1 cellular context compared by ENCODE assay signal in the genomic region with DNA sequence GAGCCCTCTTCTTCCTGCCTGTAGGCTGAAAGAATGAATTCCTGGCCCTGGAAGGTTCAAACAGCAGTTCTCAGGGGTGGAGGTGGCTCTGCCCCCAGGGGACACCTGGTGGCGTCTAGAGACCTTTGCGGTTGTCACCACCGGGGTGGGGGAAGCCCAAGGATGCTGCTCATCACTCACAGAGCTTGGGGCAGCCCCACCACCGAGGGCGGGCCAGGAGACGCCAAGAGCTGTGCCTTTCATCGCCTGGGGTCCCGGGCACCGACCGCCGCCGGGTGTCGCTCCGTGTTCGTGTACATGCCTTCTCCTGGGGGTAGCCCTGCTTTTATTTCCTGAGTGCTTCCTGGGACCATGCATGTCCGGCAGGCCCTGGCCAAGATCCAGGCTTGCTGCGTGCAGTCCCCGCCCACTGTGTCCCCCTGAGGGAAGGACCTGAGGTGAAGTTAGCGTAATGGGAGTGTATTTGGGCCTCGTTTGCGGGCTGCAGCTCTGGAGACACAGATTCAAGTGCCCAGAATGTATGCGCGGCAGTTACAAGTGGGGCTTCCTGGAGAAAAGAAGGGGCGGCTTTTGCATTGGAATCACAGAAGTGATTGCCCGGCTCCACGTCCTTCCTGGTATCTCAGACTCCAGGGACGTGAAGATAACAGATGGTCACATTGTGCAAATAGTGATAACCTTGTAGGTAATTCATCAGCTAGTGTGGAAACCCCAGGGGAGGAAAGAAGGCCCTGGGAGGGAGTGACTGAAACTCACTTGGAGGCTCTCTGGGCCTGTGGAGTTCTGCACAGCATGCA.
TF ChIP-seq lines count a peak whose summit lies in the region.

No MANE protein-coding gene starts in this region.

TF ChIP-seq in HepG2, 621 proteins besides CTCF, POLR2A, EP300 and RAD21 (continued from another document and continues in another):
- TF ChIP-seq, protein P1, sequence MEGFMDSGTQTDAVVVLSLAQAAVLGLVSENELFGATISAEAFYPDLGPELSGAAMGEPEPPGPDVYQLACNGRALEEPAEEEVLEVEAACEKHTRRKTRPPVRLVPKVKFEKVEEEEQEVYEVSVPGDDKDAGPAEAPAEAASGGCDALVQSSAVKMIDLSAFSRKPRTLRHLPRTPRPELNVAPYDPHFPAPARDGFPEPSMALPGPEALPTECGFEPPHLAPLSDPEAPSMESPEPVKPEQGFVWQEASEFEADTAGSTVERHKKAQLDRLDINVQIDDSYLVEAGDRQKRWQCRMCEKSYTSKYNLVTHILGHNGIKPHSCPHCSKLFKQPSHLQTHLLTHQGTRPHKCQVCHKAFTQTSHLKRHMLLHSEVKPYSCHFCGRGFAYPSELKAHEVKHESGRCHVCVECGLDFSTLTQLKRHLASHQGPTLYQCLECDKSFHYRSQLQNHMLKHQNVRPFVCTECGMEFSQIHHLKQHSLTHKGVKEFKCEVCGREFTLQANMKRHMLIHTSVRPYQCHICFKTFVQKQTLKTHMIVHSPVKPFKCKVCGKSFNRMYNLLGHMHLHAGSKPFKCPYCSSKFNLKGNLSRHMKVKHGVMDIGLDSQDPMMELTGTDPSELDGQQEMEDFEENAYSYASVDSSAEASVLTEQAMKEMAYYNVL (CRISPR knock-in tag; IDR thresholded peaks at IDR 0.05; ENCODE audit: borderline replicate concordance), result no peak; the same call in 1 of the 2 replicates
- TF ChIP-seq ZNF33B (CRISPR knock-in tag; IDR thresholded peaks at IDR 0.05) (no peak), CHD2 (IDR thresholded peaks at IDR 0.05; ENCODE audit: low read depth, low read length) (no peak), TAF1 (CRISPR knock-in tag; IDR thresholded peaks at IDR 0.05) (peak; percentile 26; the same call in 1 of the 2 replicates), ZNF263 (CRISPR knock-in tag; IDR thresholded peaks at IDR 0.05) (no peak; the same call in 1 of the 2 replicates), NR3C1 (CRISPR knock-in tag; IDR thresholded peaks at IDR 0.05) (no peak), KDM6A (CRISPR knock-in tag; IDR thresholded peaks at IDR 0.05; ENCODE audit: low read depth) (no peak), ZBTB3 (CRISPR knock-in tag; IDR thresholded peaks at IDR 0.05; ENCODE audit: borderline replicate concordance, low read depth) (no peak), HOXA9 (CRISPR knock-in tag; IDR thresholded peaks at IDR 0.05; ENCODE audit: borderline replicate concordance) (no peak), ZFP37 (CRISPR knock-in tag; IDR thresholded peaks at IDR 0.05; ENCODE audit: borderline replicate concordance) (no peak), ZSCAN30 (CRISPR knock-in tag; IDR thresholded peaks at IDR 0.05) (no peak), ZNF672 (CRISPR knock-in tag; IDR thresholded peaks at IDR 0.05) (no peak), ZFP36L1 (CRISPR knock-in tag; IDR thresholded peaks at IDR 0.05) (no peak), FIP1L1 (IDR thresholded peaks at IDR 0.05; ENCODE audit: borderline replicate concordance, insufficient read depth, low read depth, low read length) (no peak), RELA (CRISPR knock-in tag; IDR thresholded peaks at IDR 0.05) (no peak), POLR2AphosphoS2 (IDR thresholded peaks at IDR 0.05; ENCODE audit: low read depth, low read length) (no peak), HCFC1 (IDR thresholded peaks at IDR 0.05; ENCODE audit: low read depth, low read length) (no peak), TBL1XR1 (IDR thresholded peaks at IDR 0.05; ENCODE audit: borderline replicate concordance, low read length, partially characterized antibody) (no peak), EED (CRISPR knock-in tag; IDR thresholded peaks at IDR 0.05) (no peak), KAT8 (CRISPR knock-in tag; IDR thresholded peaks at IDR 0.05) (peak; percentile 69), KMT2B (CRISPR knock-in tag; IDR thresholded peaks at IDR 0.05) (no peak), ZNF546 (CRISPR knock-in tag; conservative IDR thresholded peaks at IDR 0.05) (no peak), RARA (CRISPR knock-in tag; IDR thresholded peaks at IDR 0.05) (no peak), ZFP1 (CRISPR knock-in tag; IDR thresholded peaks at IDR 0.05) (no peak), TCF7L2 (IDR thresholded peaks at IDR 0.05; ENCODE audit: low read depth, low read length) (no peak), KDM1A (CRISPR knock-in tag; IDR thresholded peaks at IDR 0.05) (no peak), NR2C2 (CRISPR knock-in tag; IDR thresholded peaks at IDR 0.05; ENCODE audit: borderline replicate concordance) (peak; percentile 72), NFE2L1 (CRISPR knock-in tag; IDR thresholded peaks at IDR 0.05; ENCODE audit: borderline replicate concordance) (no peak), ZFP36 (IDR thresholded peaks at IDR 0.05; ENCODE audit: borderline replicate concordance, low read depth, low read length, partially characterized antibody) (no peak), ZNF234 (CRISPR knock-in tag; conservative IDR thresholded peaks at IDR 0.05) (0 out of 2 replicates have a peak, but pooled peaks have one; percentile 15), MIER3 (CRISPR knock-in tag; IDR thresholded peaks at IDR 0.05; ENCODE audit: borderline replicate concordance) (no peak), ZBTB7B (CRISPR knock-in tag; IDR thresholded peaks at IDR 0.05) (peak; percentile 86), SAFB2 (CRISPR knock-in tag; IDR thresholded peaks at IDR 0.05; ENCODE audit: borderline replicate concordance, low read depth) (no peak; the same call in 1 of the 2 replicates), ZC3H4 (CRISPR knock-in tag; IDR thresholded peaks at IDR 0.05; ENCODE audit: borderline replicate concordance) (no peak), CEBPB (IDR thresholded peaks at IDR 0.05; ENCODE audit: borderline replicate concordance, low read depth, low read length) (0 out of 2 replicates have a peak, but pooled peaks have one; percentile 14), ZNF10 (CRISPR knock-in tag; IDR thresholded peaks at IDR 0.05; ENCODE audit: borderline replicate concordance, low read depth) (no peak), FOXC1 (CRISPR knock-in tag; IDR thresholded peaks at IDR 0.05; ENCODE audit: borderline replicate concordance) (no peak), STAG1 (CRISPR knock-in tag; IDR thresholded peaks at IDR 0.05) (peak; percentile 64), ARNT2 (CRISPR knock-in tag; IDR thresholded peaks at IDR 0.05; ENCODE audit: low read depth) (0 out of 2 replicates have a peak, but pooled peaks have one; percentile 34), ASH2L (IDR thresholded peaks at IDR 0.05; ENCODE audit: insufficient read length, low read depth, low read length) (peak; percentile 23), CBX2 (IDR thresholded peaks at IDR 0.05; ENCODE audit: low read depth, low read length) (no peak), CBX2 (CRISPR knock-in tag; IDR thresholded peaks at IDR 0.05; ENCODE audit: low read depth) (no peak)
- TF ChIP-seq, protein P2, sequence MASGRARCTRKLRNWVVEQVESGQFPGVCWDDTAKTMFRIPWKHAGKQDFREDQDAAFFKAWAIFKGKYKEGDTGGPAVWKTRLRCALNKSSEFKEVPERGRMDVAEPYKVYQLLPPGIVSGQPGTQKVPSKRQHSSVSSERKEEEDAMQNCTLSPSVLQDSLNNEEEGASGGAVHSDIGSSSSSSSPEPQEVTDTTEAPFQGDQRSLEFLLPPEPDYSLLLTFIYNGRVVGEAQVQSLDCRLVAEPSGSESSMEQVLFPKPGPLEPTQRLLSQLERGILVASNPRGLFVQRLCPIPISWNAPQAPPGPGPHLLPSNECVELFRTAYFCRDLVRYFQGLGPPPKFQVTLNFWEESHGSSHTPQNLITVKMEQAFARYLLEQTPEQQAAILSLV (CRISPR knock-in tag; IDR thresholded peaks at IDR 0.05; ENCODE audit: borderline replicate concordance), result no peak
- TF ChIP-seq, protein P3, sequence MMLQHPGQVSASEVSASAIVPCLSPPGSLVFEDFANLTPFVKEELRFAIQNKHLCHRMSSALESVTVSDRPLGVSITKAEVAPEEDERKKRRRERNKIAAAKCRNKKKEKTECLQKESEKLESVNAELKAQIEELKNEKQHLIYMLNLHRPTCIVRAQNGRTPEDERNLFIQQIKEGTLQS (CRISPR knock-in tag; IDR thresholded peaks at IDR 0.05), result no peak; the same call in 1 of the 2 replicates
- TF ChIP-seq, protein P4, sequence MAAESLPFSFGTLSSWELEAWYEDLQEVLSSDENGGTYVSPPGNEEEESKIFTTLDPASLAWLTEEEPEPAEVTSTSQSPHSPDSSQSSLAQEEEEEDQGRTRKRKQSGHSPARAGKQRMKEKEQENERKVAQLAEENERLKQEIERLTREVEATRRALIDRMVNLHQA (CRISPR knock-in tag; IDR thresholded peaks at IDR 0.05), result no peak
- TF ChIP-seq, protein P5, sequence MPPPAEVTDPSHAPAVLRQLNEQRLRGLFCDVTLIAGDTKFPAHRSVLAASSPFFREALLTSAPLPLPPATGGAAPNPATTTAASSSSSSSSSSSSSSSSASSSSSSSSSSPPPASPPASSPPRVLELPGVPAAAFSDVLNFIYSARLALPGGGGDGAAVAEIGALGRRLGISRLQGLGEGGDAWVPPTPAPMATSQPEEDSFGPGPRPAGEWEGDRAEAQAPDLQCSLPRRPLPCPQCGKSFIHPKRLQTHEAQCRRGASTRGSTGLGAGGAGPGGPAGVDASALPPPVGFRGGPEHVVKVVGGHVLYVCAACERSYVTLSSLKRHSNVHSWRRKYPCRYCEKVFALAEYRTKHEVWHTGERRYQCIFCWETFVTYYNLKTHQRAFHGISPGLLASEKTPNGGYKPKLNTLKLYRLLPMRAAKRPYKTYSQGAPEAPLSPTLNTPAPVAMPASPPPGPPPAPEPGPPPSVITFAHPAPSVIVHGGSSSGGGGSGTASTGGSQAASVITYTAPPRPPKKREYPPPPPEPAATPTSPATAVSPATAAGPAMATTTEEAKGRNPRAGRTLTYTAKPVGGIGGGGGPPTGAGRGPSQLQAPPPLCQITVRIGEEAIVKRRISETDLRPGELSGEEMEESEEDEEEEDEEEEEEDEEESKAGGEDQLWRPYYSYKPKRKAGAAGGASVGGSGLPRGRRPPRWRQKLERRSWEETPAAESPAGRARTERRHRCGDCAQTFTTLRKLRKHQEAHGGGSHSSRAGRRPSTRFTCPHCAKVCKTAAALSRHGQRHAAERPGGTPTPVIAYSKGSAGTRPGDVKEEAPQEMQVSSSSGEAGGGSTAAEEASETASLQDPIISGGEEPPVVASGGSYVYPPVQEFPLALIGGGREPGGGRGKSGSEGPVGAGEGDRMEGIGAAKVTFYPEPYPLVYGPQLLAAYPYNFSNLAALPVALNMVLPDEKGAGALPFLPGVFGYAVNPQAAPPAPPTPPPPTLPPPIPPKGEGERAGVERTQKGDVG (CRISPR knock-in tag; IDR thresholded peaks at IDR 0.05; ENCODE audit: borderline replicate concordance), result no peak
- TF ChIP-seq, protein P6, sequence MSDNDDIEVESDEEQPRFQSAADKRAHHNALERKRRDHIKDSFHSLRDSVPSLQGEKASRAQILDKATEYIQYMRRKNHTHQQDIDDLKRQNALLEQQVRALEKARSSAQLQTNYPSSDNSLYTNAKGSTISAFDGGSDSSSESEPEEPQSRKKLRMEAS (IDR thresholded peaks at IDR 0.05), result peak; percentile 80
- TF ChIP-seq, protein P7, sequence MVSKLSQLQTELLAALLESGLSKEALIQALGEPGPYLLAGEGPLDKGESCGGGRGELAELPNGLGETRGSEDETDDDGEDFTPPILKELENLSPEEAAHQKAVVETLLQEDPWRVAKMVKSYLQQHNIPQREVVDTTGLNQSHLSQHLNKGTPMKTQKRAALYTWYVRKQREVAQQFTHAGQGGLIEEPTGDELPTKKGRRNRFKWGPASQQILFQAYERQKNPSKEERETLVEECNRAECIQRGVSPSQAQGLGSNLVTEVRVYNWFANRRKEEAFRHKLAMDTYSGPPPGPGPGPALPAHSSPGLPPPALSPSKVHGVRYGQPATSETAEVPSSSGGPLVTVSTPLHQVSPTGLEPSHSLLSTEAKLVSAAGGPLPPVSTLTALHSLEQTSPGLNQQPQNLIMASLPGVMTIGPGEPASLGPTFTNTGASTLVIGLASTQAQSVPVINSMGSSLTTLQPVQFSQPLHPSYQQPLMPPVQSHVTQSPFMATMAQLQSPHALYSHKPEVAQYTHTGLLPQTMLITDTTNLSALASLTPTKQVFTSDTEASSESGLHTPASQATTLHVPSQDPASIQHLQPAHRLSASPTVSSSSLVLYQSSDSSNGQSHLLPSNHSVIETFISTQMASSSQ (IDR thresholded peaks at IDR 0.05; ENCODE audit: low read depth), result no peak
- TF ChIP-seq, protein P7 (CRISPR knock-in tag; IDR thresholded peaks at IDR 0.05; ENCODE audit: borderline replicate concordance), result peak; percentile 68; the same call in 1 of the 2 replicates
- TF ChIP-seq, protein P8, sequence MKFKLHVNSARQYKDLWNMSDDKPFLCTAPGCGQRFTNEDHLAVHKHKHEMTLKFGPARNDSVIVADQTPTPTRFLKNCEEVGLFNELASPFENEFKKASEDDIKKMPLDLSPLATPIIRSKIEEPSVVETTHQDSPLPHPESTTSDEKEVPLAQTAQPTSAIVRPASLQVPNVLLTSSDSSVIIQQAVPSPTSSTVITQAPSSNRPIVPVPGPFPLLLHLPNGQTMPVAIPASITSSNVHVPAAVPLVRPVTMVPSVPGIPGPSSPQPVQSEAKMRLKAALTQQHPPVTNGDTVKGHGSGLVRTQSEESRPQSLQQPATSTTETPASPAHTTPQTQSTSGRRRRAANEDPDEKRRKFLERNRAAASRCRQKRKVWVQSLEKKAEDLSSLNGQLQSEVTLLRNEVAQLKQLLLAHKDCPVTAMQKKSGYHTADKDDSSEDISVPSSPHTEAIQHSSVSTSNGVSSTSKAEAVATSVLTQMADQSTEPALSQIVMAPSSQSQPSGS (CRISPR knock-in tag; IDR thresholded peaks at IDR 0.05), result peak; percentile 22; the same call in 1 of the 2 replicates
- TF ChIP-seq, protein P9, sequence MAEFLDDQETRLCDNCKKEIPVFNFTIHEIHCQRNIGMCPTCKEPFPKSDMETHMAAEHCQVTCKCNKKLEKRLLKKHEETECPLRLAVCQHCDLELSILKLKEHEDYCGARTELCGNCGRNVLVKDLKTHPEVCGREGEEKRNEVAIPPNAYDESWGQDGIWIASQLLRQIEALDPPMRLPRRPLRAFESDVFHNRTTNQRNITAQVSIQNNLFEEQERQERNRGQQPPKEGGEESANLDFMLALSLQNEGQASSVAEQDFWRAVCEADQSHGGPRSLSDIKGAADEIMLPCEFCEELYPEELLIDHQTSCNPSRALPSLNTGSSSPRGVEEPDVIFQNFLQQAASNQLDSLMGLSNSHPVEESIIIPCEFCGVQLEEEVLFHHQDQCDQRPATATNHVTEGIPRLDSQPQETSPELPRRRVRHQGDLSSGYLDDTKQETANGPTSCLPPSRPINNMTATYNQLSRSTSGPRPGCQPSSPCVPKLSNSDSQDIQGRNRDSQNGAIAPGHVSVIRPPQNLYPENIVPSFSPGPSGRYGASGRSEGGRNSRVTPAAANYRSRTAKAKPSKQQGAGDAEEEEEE (CRISPR knock-in tag; IDR thresholded peaks at IDR 0.05; ENCODE audit: borderline replicate concordance), result no peak
